ENCODE assay signal across 9 cellular contexts in genomic region chr2:43149482-43150107, GRCh38.
DNase-seq lines count a peak whose midpoint lies in the region; ATAC-seq and TF ChIP-seq lines count a peak whose summit lies in the region.
"Had no signal": no experiment of that assay in that cellular context is flagged by ENCODE, and none has a peak within 500 bp of the region (broad histone marks: within the 10 kb centered on the region; RNA-seq: fewer than 3 reads in every experiment).

No MANE protein-coding gene starts in this region.

- no peak overlapping the region for H3K27ac ChIP-seq in CD4-positive, alpha-beta memory T cell (ENCODE audit: low read depth, low read length)
- H3K27ac ChIP-seq: BLaER1 treated with 17β-estradiol and CSF1 and Interleukin-3, amounts not matched to agents 10 nM and 100 nM had no signal

- peaks cover 30 to 59% (median 46%) of the 10 kb centered on the region in 4 donors for H3K4me1 Mint-ChIP-seq in CD4-positive, alpha-beta memory T cell
- peaks cover 66% of the 10 kb centered on the region for H3K4me1 Mint-ChIP-seq in activated CD8-positive, alpha-beta T cell treated with anti-CD3 and anti-CD28 coated beads for 36 hours (ENCODE audit: low read depth)
- H3K4me1 Mint-ChIP-seq in natural killer cell (peaks cover 21 to 46% of the 10 kb centered on the region in 2 donors), Caco-2 (ENCODE audit: low read depth, unreplicated experiment) (peaks cover 13% of the 10 kb centered on the region)

- no peaks in the 10 kb centered on the region for H3K27me3 Mint-ChIP-seq in CD4-positive, alpha-beta memory T cell
- H3K27me3 Mint-ChIP-seq in activated CD8-positive, alpha-beta T cell treated with anti-CD3 and anti-CD28 coated beads for 36 hours, result no peaks in the 10 kb centered on the region
- H3K27me3 Mint-ChIP-seq in natural killer cell (ENCODE audit: low read depth in 2 of 2), result no peaks in the 10 kb centered on the region
- no peaks in the 10 kb centered on the region for H3K27me3 Mint-ChIP-seq in Caco-2 (ENCODE audit: insufficient read depth, unreplicated experiment)

- POLR2A ChIA-PET in CD4-positive, alpha-beta memory T cell (lab: Charles Lee; ENCODE audit: partially characterized antibody), result interaction anchor here (1.2 to 65.0 kb wide), 7 partner anchors 8 to 59 kb away, joined by 5 to 6960 read pairs (median 6); partner anchors contain the start of gene ZFP36L2
- POLR2A ChIA-PET in activated CD8-positive, alpha-beta T cell treated with anti-CD3 and anti-CD28 coated beads for 36 hours (lab: Charles Lee), result interaction anchor here (0.6 to 6.8 kb wide), 13 partner anchors 8 to 419 kb away, joined by 3 to 59 read pairs (median 5); partner anchors contain the start of gene ZFP36L2
- POLR2A ChIA-PET in Caco-2 (lab: Charles Lee), result no interaction called here

- TF ChIP-seq CTCF in activated CD8-positive, alpha-beta T cell treated with anti-CD3 and anti-CD28 coated beads for 36 hours (IDR thresholded peaks at IDR 0.05), result no peak
- TF ChIP-seq CTCF in natural killer cell (IDR thresholded peaks at IDR 0.05) (no peak), Caco-2 (IDR thresholded peaks at IDR 0.05; ENCODE audit: insufficient read depth in 1 of 2, low read depth in 1 of 2, low read length in 1 of 2, severe bottlenecking in 1 of 2, unreplicated experiment in 1 of 2) (no peak)

- H3K9me3 ChIP-seq in CD4-positive, alpha-beta memory T cell (ENCODE audit: control insufficient read depth in 1 of 2, low read length in 2 of 2), result no peaks in the 10 kb centered on the region
- no peaks in the 10 kb centered on the region for H3K9me3 ChIP-seq in Caco-2
- H3K9me3 ChIP-seq: BLaER1 treated with 17β-estradiol and CSF1 and Interleukin-3, amounts not matched to agents 10 nM and 100 nM had no signal

- H3K4me1 ChIP-seq in CD4-positive, alpha-beta memory T cell (ENCODE audit: insufficient read depth, low read length), result peaks cover 43% of the 10 kb centered on the region
- peaks cover 29% of the 10 kb centered on the region for H3K4me1 ChIP-seq in Caco-2

- H3K36me3 Mint-ChIP-seq in CD4-positive, alpha-beta memory T cell, result no peaks in the 10 kb centered on the region
- H3K36me3 Mint-ChIP-seq in activated CD8-positive, alpha-beta T cell treated with anti-CD3 and anti-CD28 coated beads for 36 hours (ENCODE audit: low read depth), result peaks cover 4% of the 10 kb centered on the region
- no peaks in the 10 kb centered on the region for H3K36me3 Mint-ChIP-seq in natural killer cell
- no peaks in the 10 kb centered on the region for H3K36me3 Mint-ChIP-seq in Caco-2 (ENCODE audit: insufficient read depth, unreplicated experiment)

- no peaks in the 10 kb centered on the region for H3K36me3 ChIP-seq in CD4-positive, alpha-beta memory T cell (ENCODE audit: insufficient read depth, low read length)
- no peaks in the 10 kb centered on the region for H3K36me3 ChIP-seq in Caco-2 (ENCODE audit: control insufficient read depth, insufficient read depth, low read length)
- H3K36me3 ChIP-seq: BLaER1 treated with 17β-estradiol and CSF1 and Interleukin-3, amounts not matched to agents 10 nM and 100 nM had no signal

- peak overlapping the region; percentile 11 to 88 (median 84) for H3K27ac Mint-ChIP-seq in CD4-positive, alpha-beta memory T cell
- peak overlapping the region; percentile 89 for H3K27ac Mint-ChIP-seq in activated CD8-positive, alpha-beta T cell treated with anti-CD3 and anti-CD28 coated beads for 36 hours
- H3K27ac Mint-ChIP-seq in natural killer cell, result peak overlapping the region in 1 of 2 donors; percentile 81
- H3K27ac Mint-ChIP-seq in Caco-2 (ENCODE audit: unreplicated experiment), result no peak overlapping the region

- intact Hi-C loops in CD4-positive, alpha-beta memory T cell (cut with micrococcal nuclease), result no loop called here
- intact Hi-C loops in activated CD8-positive, alpha-beta T cell treated with anti-CD3 and anti-CD28 coated beads for 36 hours (cut with micrococcal nuclease), result loop anchor here (2.0 kb wide), 1 partner anchor 23 kb away; no protein-coding TSS in a partner anchor
- intact Hi-C loops in natural killer cell (cut with micrococcal nuclease), result no loop called here
- intact Hi-C loops in Caco-2 (cut with micrococcal nuclease; ENCODE audit: unreplicated experiment), result no loop called here

- no TSS peak for BruUV-seq in Caco-2 (replicated peaks; lab: Mats Ljungman, UMichigan)

- CTCF ChIA-PET in CD4-positive, alpha-beta memory T cell (lab: Charles Lee; ENCODE audit: partially characterized antibody), result interaction anchor here (0.6 to 2.3 kb wide), 8 partner anchors 9 to 79 kb away, joined by 3 to 9 read pairs (median 3); no protein-coding TSS in a partner anchor
- CTCF ChIA-PET in activated CD8-positive, alpha-beta T cell treated with anti-CD3 and anti-CD28 coated beads for 36 hours (lab: Charles Lee), result interaction anchor here (0.6 to 2.5 kb wide), 16 partner anchors 9 to 79 kb away, joined by 3 to 16 read pairs (median 6); partner anchors contain the start of gene ZFP36L2
- CTCF ChIA-PET in Caco-2 (lab: Charles Lee), result interaction anchor here (1.0 kb wide), 1 partner anchor 50 kb away, joined by 4 read pairs; no protein-coding TSS in a partner anchor

- H3K27me3 ChIP-seq in CD4-positive, alpha-beta memory T cell (ENCODE audit: insufficient read depth, low read length), result no peaks in the 10 kb centered on the region
- H3K27me3 ChIP-seq in Caco-2 (replicated peaks; ENCODE audit: control insufficient read depth, insufficient read depth, low read length), result no peaks in the 10 kb centered on the region
- H3K27me3 ChIP-seq: BLaER1 treated with 17β-estradiol and CSF1 and Interleukin-3, amounts not matched to agents 10 nM and 100 nM had no signal

- peak overlapping the region; percentile 15 to 66 (median 44) for H3K4me3 Mint-ChIP-seq in CD4-positive, alpha-beta memory T cell
- peak overlapping the region; percentile 50 for H3K4me3 Mint-ChIP-seq in activated CD8-positive, alpha-beta T cell treated with anti-CD3 and anti-CD28 coated beads for 36 hours
- H3K4me3 Mint-ChIP-seq in natural killer cell (peak overlapping the region; percentile 0), Caco-2 (ENCODE audit: unreplicated experiment) (no peak overlapping the region)

- DNase-seq in CD4-positive, alpha-beta memory T cell, result no peak
- peak; percentile 88 for DNase-seq in activated CD8-positive, alpha-beta T cell treated with anti-CD3 and anti-CD28 coated beads for 36 hours
- DNase-seq in natural killer cell (no peak), NCI-H2029 (lab: John Stamatoyannopoulos, UW) (no peak), NCI-H1048 (lab: John Stamatoyannopoulos, UW) (no peak), Caco-2 (no peak), COLO668 (lab: John Stamatoyannopoulos, UW; ENCODE audit: unreplicated experiment) (no peak)

- no peaks in the 10 kb centered on the region for H3K9me3 Mint-ChIP-seq in CD4-positive, alpha-beta memory T cell
- no peaks in the 10 kb centered on the region for H3K9me3 Mint-ChIP-seq in activated CD8-positive, alpha-beta T cell treated with anti-CD3 and anti-CD28 coated beads for 36 hours
- H3K9me3 Mint-ChIP-seq in natural killer cell, result no peaks in the 10 kb centered on the region
- no peaks in the 10 kb centered on the region for H3K9me3 Mint-ChIP-seq in Caco-2 (ENCODE audit: unreplicated experiment)

- no peak overlapping the region for H3K4me3 ChIP-seq in CD4-positive, alpha-beta memory T cell (ENCODE audit: low read length in 2 of 2)
- no peak overlapping the region for H3K4me3 ChIP-seq in Caco-2 (ENCODE audit: low read depth, low read length)
- H3K4me3 ChIP-seq: BLaER1 treated with 17β-estradiol and CSF1 and Interleukin-3, amounts not matched to agents 10 nM and 100 nM had no signal

- peak; percentile 78 for ATAC-seq in GM21447 (IDR thresholded peaks at IDR 0.05; ENCODE audit: unreplicated experiment)
- peak; percentile 94 for ATAC-seq in activated CD8-positive, alpha-beta T cell treated with anti-CD3 and anti-CD28 coated beads for 36 hours
- peak; percentile 27 to 72 (median 48) for ATAC-seq in natural killer cell
